In genomic region chr18:49193252-49193651, GRCh38 we compare ENCODE assay signal across 32 cellular contexts.
DNase-seq lines count a peak whose midpoint lies in the region; ATAC-seq, FAIRE-seq and TF ChIP-seq lines count a peak whose summit lies in the region.
"Had no signal": no experiment of that assay in that cellular context is flagged by ENCODE, and none has a peak within 500 bp of the region (broad histone marks: within the 10 kb centered on the region; RNA-seq: fewer than 3 reads in every experiment).

No MANE protein-coding gene starts in this region.

- DNase-seq in right lobe of liver, result no peak
- DNase-seq in HepG2 (ENCODE audit: low spot score), result no peak
- DNase-seq in D721Med (ENCODE audit: insufficient read length, low spot score), result no peak
- no peak for DNase-seq in left lobe of liver (ENCODE audit: low spot score)
- no peak for DNase-seq in kidney tubule cell (ENCODE audit: low spot score)
- no peak for DNase-seq in NCI-H526 (lab: John Stamatoyannopoulos, UW)
- DNase-seq: 8988T; ACHN; AML-193; BE2C; C1 segment of cervical spinal cord; Caco-2; Calu3; CD4-positive, alpha-beta memory T cell; CD4-positive, alpha-beta T cell; CD4-positive, CD25-positive, alpha-beta regulatory T cell; CD8-positive, alpha-beta memory T cell; CD8-positive, alpha-beta T cell; COR-L47; DMS 273 treated with DMSO at 0.1 percent for 48 hours; DMS153; DMS53; DMS79; DMS79 treated with DMSO at 0.1 percent for 48 hours; DND-41; EL had no signal

- H3K79me2 ChIP-seq in HepG2 (ENCODE audit: insufficient read depth, low read length), result no peaks in the 10 kb centered on the region

- H4K20me1 ChIP-seq in HepG2 (ENCODE audit: insufficient read depth, low read length), result no peaks in the 10 kb centered on the region
- H4K20me1 ChIP-seq: BLaER1 had no signal

- TF ChIP-seq CTCF in right lobe of liver (IDR thresholded peaks at IDR 0.05) (no peak), HepG2 (CRISPR knock-in tag; IDR thresholded peaks at IDR 0.05) (no peak), D721Med (IDR thresholded peaks at IDR 0.05; ENCODE audit: insufficient read depth, missing control alignments) (no peak)

- no TSS peak for BruUV-seq in HepG2 (replicated peaks; lab: Mats Ljungman, UMichigan)

- no peaks in the 10 kb centered on the region for H3K27me3 ChIP-seq in right lobe of liver
- no peaks in the 10 kb centered on the region for H3K27me3 ChIP-seq in HepG2 (ENCODE audit: control insufficient read depth in 1 of 2, insufficient read depth in 2 of 2, low read length in 2 of 2)
- H3K27me3 ChIP-seq: BE2C; BLaER1; BLaER1 treated with 17β-estradiol and CSF1 and Interleukin-3, amounts not matched to agents 10 nM and 100 nM had no signal

- ATAC-seq in right lobe of liver, result peak; percentile 28 to 70 (median 46)
- no peak for ATAC-seq in HepG2
- ATAC-seq in left lobe of liver, result peak; percentile 63
- ATAC-seq: A549; CD8-positive, alpha-beta T cell had no signal

- no peak overlapping the region for H3K9ac ChIP-seq in HepG2 (ENCODE audit: insufficient read depth, low read depth, low read length)
- H3K9ac ChIP-seq: BLaER1; BLaER1 treated with 17β-estradiol and CSF1 and Interleukin-3, amounts not matched to agents 10 nM and 100 nM had no signal

- no peak for TF ChIP-seq EP300 in HepG2 (IDR thresholded peaks at IDR 0.05; ENCODE audit: low read depth in 2 of 2, low read length in 2 of 2)
- TF ChIP-seq EP300 in HepG2 (CRISPR knock-in tag; IDR thresholded peaks at IDR 0.05; ENCODE audit: borderline replicate concordance), result no peak

- intact Hi-C loops in right lobe of liver (cut with DNase I) (no loop called here), HepG2 (cut with micrococcal nuclease; ENCODE audit: unreplicated experiment) (no loop called here)

- H3K9me3 ChIP-seq in right lobe of liver (no peaks in the 10 kb centered on the region), HepG2 (ENCODE audit: low read length) (no peaks in the 10 kb centered on the region)
- H3K9me3 ChIP-seq: A549, BE2C, BLaER1, Caco-2 had no signal

- POLR2A ChIA-PET in HepG2 (lab: Yijun Ruan, JAX), result no interaction called here

- H3K4me2 ChIP-seq in HepG2 (ENCODE audit: low read depth, low read length), result no peak overlapping the region
- H3K4me2 ChIP-seq: A549; BLaER1; BLaER1 treated with 17β-estradiol and CSF1 and Interleukin-3, amounts not matched to agents 10 nM and 100 nM had no signal

- H3K27ac ChIP-seq in right lobe of liver (no peak overlapping the region), HepG2 (ENCODE audit: extremely low read length, insufficient read depth, low read length) (no peak overlapping the region)
- H3K27ac ChIP-seq: 22Rv1; A549; BLaER1; BLaER1 treated with 17β-estradiol and CSF1 and Interleukin-3, amounts not matched to agents 10 nM and 100 nM; C4-2B had no signal

- in situ Hi-C loops in HepG2 (cut with HindIII; ENCODE audit: extremely low pct_ligation_motif_present, low pct_unique_long_range_greater_than_20kb), result no loop called here

- WGBS in right lobe of liver (ENCODE audit: insufficient coverage, low coverage, low lambda C conversion rate, missing lambda C conversion rate), result 19% methylated on average over 3 of the region's 3 CpGs
- WGBS in HepG2 (ENCODE audit: low lambda C conversion rate), result 95% methylated on average over 3 of the region's 3 CpGs

- H3K4me3 ChIP-seq in right lobe of liver (no peak overlapping the region), HepG2 (replicated peaks in 1 of 3; ENCODE audit: insufficient read depth in 1 of 3, low read depth in 2 of 3, low read length in 3 of 3) (no peak overlapping the region)
- H3K4me3 ChIP-seq: A549; BLaER1; BLaER1 treated with 17β-estradiol and CSF1 and Interleukin-3, amounts not matched to agents 10 nM and 100 nM had no signal

- FAIRE-seq in HepG2 (lab: Jason Lieb, UNC) (no peak), D721Med (lab: Jason Lieb, UNC) (peak; percentile 48)
- FAIRE-seq: A204.1, A549 had no signal

- no peaks in the 10 kb centered on the region for H3K4me1 ChIP-seq in right lobe of liver
- H3K4me1 ChIP-seq in HepG2 (ENCODE audit: insufficient read depth, low read length), result peaks cover 13% of the 10 kb centered on the region
- H3K4me1 ChIP-seq: A549; BE2C; BLaER1; BLaER1 treated with 17β-estradiol and CSF1 and Interleukin-3, amounts not matched to agents 10 nM and 100 nM; Caco-2 had no signal

- TF ChIP-seq POLR2A in right lobe of liver (IDR thresholded peaks at IDR 0.05) (no peak), HepG2 (IDR thresholded peaks at IDR 0.05; ENCODE audit: insufficient read depth in 1 of 2, low read depth in 2 of 2, low read length in 2 of 2) (no peak)

- CTCF ChIA-PET in HepG2 (lab: Yijun Ruan, JAX; ENCODE audit: low intra/inter-chr PET ratio, low total read pairs), result no interaction called here

- no peak overlapping the region for H2AFZ ChIP-seq in HepG2 (ENCODE audit: low read length)

- H3K36me3 ChIP-seq in right lobe of liver (no peaks in the 10 kb centered on the region), HepG2 (replicated peaks in 1 of 2; ENCODE audit: control insufficient read depth in 1 of 2, insufficient read depth in 2 of 2, low read length in 2 of 2) (no peaks in the 10 kb centered on the region)
- H3K36me3 ChIP-seq: BE2C, BLaER1 had no signal

- no peak for TF ChIP-seq RAD21 in HepG2 (CRISPR knock-in tag; IDR thresholded peaks at IDR 0.05)

TF ChIP-seq in HepG2, 621 proteins besides CTCF, POLR2A, EP300 and RAD21:
- no peak for TF ChIP-seq SMYD3 (CRISPR knock-in tag; IDR thresholded peaks at IDR 0.05)
- no peak for TF ChIP-seq ESRRA (CRISPR knock-in tag; IDR thresholded peaks at IDR 0.05; ENCODE audit: low read depth)
- TF ChIP-seq ZNF383 (CRISPR knock-in tag; IDR thresholded peaks at IDR 0.05; ENCODE audit: borderline replicate concordance), result no peak
- no peak for TF ChIP-seq GLI4 (CRISPR knock-in tag; IDR thresholded peaks at IDR 0.05; ENCODE audit: borderline replicate concordance)
- TF ChIP-seq MAFF (IDR thresholded peaks at IDR 0.05; ENCODE audit: low read depth, low read length), result no peak
- no peak for TF ChIP-seq ARID5B (CRISPR knock-in tag; IDR thresholded peaks at IDR 0.05)
- TF ChIP-seq RBAK (CRISPR knock-in tag; IDR thresholded peaks at IDR 0.05), result no peak
- TF ChIP-seq NR2F2 (IDR thresholded peaks at IDR 0.05; ENCODE audit: borderline replicate concordance, low read depth), result no peak
- no peak for TF ChIP-seq ZNF362 (CRISPR knock-in tag; IDR thresholded peaks at IDR 0.05; ENCODE audit: borderline replicate concordance)
- TF ChIP-seq ZNF660 (CRISPR knock-in tag; IDR thresholded peaks at IDR 0.05; ENCODE audit: borderline replicate concordance, low read depth), result no peak
- TF ChIP-seq ZNF891 (CRISPR knock-in tag; IDR thresholded peaks at IDR 0.05), result no peak
- TF ChIP-seq ZNF841 (CRISPR knock-in tag; IDR thresholded peaks at IDR 0.05; ENCODE audit: borderline replicate concordance), result no peak
- TF ChIP-seq ZNF354B (CRISPR knock-in tag; IDR thresholded peaks at IDR 0.05), result no peak
- TF ChIP-seq KLF13 (CRISPR knock-in tag; IDR thresholded peaks at IDR 0.05), result no peak
